Comparison of ENCODE assay signal across 11 cellular contexts in genomic region chr9:471320-471719, GRCh38. TPM values are rescaled to one million over a fixed set of nuclear protein-coding genes. Genes with fewer than 3 reads are reported as not detected.
DNase-seq lines count a peak whose midpoint lies in the region; ATAC-seq and TF ChIP-seq lines count a peak whose summit lies in the region.
"Had no signal": no experiment of that assay in that cellular context is flagged by ENCODE, and none has a peak within 500 bp of the region (broad histone marks: within the 10 kb centered on the region; RNA-seq: fewer than 3 reads in every experiment).

No MANE protein-coding gene starts in this region.

- no peak for TF ChIP-seq RAD21 in HCT116 (IDR thresholded peaks at IDR 0.05; ENCODE audit: low read depth)

- H3K4me1 ChIP-seq in CD4-positive, CD25-positive, alpha-beta regulatory T cell (ENCODE audit: control insufficient read depth, insufficient read depth, low read length, poor library complexity, severe bottlenecking): peaks cover 24% of the 10 kb centered on the region
- H3K4me1 ChIP-seq in HCT116 (ENCODE audit: control insufficient read depth in 1 of 2, insufficient read depth in 2 of 2, low read length in 2 of 2) (peaks cover 6 to 22% of the 10 kb centered on the region in 2 experiments; a peak in 3 of 4 replicates), lower lobe of right lung (peaks cover 29% of the 10 kb centered on the region)

- H4K20me1 ChIP-seq in HCT116 (ENCODE audit: insufficient read depth): no peaks in the 10 kb centered on the region

- DNase-seq in CD4-positive, CD25-positive, alpha-beta regulatory T cell: no peak
- DNase-seq in HCT116 (ENCODE audit: low read depth, low spot score) (no peak), lower lobe of right lung (no peak), ecto neural progenitor cell (ENCODE audit: low spot score) (no peak), NCI-H1105 treated with DMSO at 0.1 percent for 48 hours (lab: John Stamatoyannopoulos, UW) (no peak), hepatic stellate cell (ENCODE audit: low spot score) (no peak), Right ventricle myocardium superior (no peak)
- DNase-seq: activated CD4-positive, alpha-beta T cell treated with anti-CD3 and anti-CD28 coated beads for 4 hours; NCI-H446; SHP77 had no signal

- no peak for ATAC-seq in CD4-positive, CD25-positive, alpha-beta regulatory T cell (ENCODE audit: low read depth in 2 of 2)
- ATAC-seq in HCT116 (no peak), lower lobe of right lung (no peak), Right ventricle myocardium superior (ENCODE audit: poor library complexity) (no peak)
- no peak for ATAC-seq in activated T-helper 17 cell treated with anti-CD3 and anti-CD28 coated beads, Interleukin-2, amount 50 U/mL, for 72 hours (replicated peaks)

- peak overlapping the region; percentile 84 to 98 (median 96) for H3K4me3 Mint-ChIP-seq in CD4-positive, CD25-positive, alpha-beta regulatory T cell
- H3K4me3 Mint-ChIP-seq in activated T-helper 17 cell treated with anti-CD3 and anti-CD28 coated beads, Interleukin-2, amount 50 U/mL, for 72 hours: peak overlapping the region; percentile 99

- H3K27me3 Mint-ChIP-seq in CD4-positive, CD25-positive, alpha-beta regulatory T cell: peaks cover 8% of the 10 kb centered on the region
- no peaks in the 10 kb centered on the region for H3K27me3 Mint-ChIP-seq in activated T-helper 17 cell treated with anti-CD3 and anti-CD28 coated beads, Interleukin-2, amount 50 U/mL, for 72 hours

- no peak for TF ChIP-seq POLR2A in HCT116 (IDR thresholded peaks at IDR 0.05; ENCODE audit: borderline replicate concordance, extremely low read depth, insufficient read depth, insufficient read length)

- peak overlapping the region; percentile 82 for H3K4me2 ChIP-seq in HCT116 (ENCODE audit: low read length)

- H3K9me3 ChIP-seq in CD4-positive, CD25-positive, alpha-beta regulatory T cell (ENCODE audit: control insufficient read depth in 2 of 2, low read length in 2 of 2): no peaks in the 10 kb centered on the region
- H3K9me3 ChIP-seq in HCT116 (ENCODE audit: control insufficient read depth in 1 of 2, insufficient read depth in 1 of 2, low read depth in 1 of 2, low read length in 2 of 2) (no peaks in the 10 kb centered on the region), lower lobe of right lung (no peaks in the 10 kb centered on the region)

- POLR2A ChIA-PET in HCT116 (lab: Charles Lee): no interaction called here

- H3K9me3 Mint-ChIP-seq in CD4-positive, CD25-positive, alpha-beta regulatory T cell: no peaks in the 10 kb centered on the region
- no peaks in the 10 kb centered on the region for H3K9me3 Mint-ChIP-seq in activated T-helper 17 cell treated with anti-CD3 and anti-CD28 coated beads, Interleukin-2, amount 50 U/mL, for 72 hours

- no peak overlapping the region for H3K4me3 ChIP-seq in CD4-positive, CD25-positive, alpha-beta regulatory T cell (ENCODE audit: low read depth, low read length)
- H3K4me3 ChIP-seq in HCT116 (replicated peaks in 1 of 2; ENCODE audit: low read depth in 1 of 2, low read length in 2 of 2): peak overlapping the region; percentile 64 to 70; a peak in 2 of 4 replicates
- peak overlapping the region; percentile 66 for H3K4me3 ChIP-seq in lower lobe of right lung

- peaks cover 8% of the 10 kb centered on the region for H3K36me3 Mint-ChIP-seq in CD4-positive, CD25-positive, alpha-beta regulatory T cell
- H3K36me3 Mint-ChIP-seq in activated T-helper 17 cell treated with anti-CD3 and anti-CD28 coated beads, Interleukin-2, amount 50 U/mL, for 72 hours (ENCODE audit: low read depth): peaks cover 8% of the 10 kb centered on the region

- no peak overlapping the region for H3K27ac ChIP-seq in CD4-positive, CD25-positive, alpha-beta regulatory T cell (ENCODE audit: insufficient read depth, low read length, poor library complexity, severe bottlenecking)
- H3K27ac ChIP-seq in HCT116 (ENCODE audit: low read depth, low read length) (no peak overlapping the region), lower lobe of right lung (peak overlapping the region; percentile 83)

- H3K9ac ChIP-seq in HCT116 (ENCODE audit: low read length): no peak overlapping the region

- no peaks in the 10 kb centered on the region for H3K27me3 ChIP-seq in CD4-positive, CD25-positive, alpha-beta regulatory T cell (ENCODE audit: control insufficient read depth, insufficient read depth, low read length)
- no peaks in the 10 kb centered on the region for H3K27me3 ChIP-seq in HCT116 (ENCODE audit: insufficient read depth, low read length)
- no peaks in the 10 kb centered on the region for H3K27me3 ChIP-seq in lower lobe of right lung (ENCODE audit: low read depth)

- H3K4me1 Mint-ChIP-seq in CD4-positive, CD25-positive, alpha-beta regulatory T cell: peaks cover 14 to 32% (median 21%) of the 10 kb centered on the region in 4 donors
- peaks cover 19% of the 10 kb centered on the region for H3K4me1 Mint-ChIP-seq in activated T-helper 17 cell treated with anti-CD3 and anti-CD28 coated beads, Interleukin-2, amount 50 U/mL, for 72 hours

- RAD21 ChIA-PET in HCT116 (lab: Charles Lee; ENCODE audit: low non-redundant PET in 1 of 2, low total read pairs in 2 of 2, uncharacterized antibody in 2 of 2, unreplicated experiment in 2 of 2): no interaction called here

- TF ChIP-seq CTCF in HCT116 (IDR thresholded peaks at IDR 0.05 in 2 of 3, conservative IDR thresholded peaks at IDR 0.05 in 1 of 3; ENCODE audit: borderline replicate concordance in 1 of 3, insufficient read depth in 1 of 3, low read depth in 2 of 3, low read length in 2 of 3): no peak
- TF ChIP-seq CTCF in lower lobe of right lung (IDR thresholded peaks at IDR 0.05): no peak

- intact Hi-C loops in HCT116 (cut with micrococcal nuclease) (no loop called here), lower lobe of right lung (cut with DNase I) (no loop called here), Right ventricle myocardium superior (cut with DNase I) (no loop called here)

- H3K79me2 ChIP-seq in HCT116 (ENCODE audit: insufficient read depth, low read length): no peaks in the 10 kb centered on the region

- peak overlapping the region in 2 of 3 donors; percentile 40 to 96 for H3K27ac Mint-ChIP-seq in CD4-positive, CD25-positive, alpha-beta regulatory T cell
- H3K27ac Mint-ChIP-seq in activated T-helper 17 cell treated with anti-CD3 and anti-CD28 coated beads, Interleukin-2, amount 50 U/mL, for 72 hours: peak overlapping the region; percentile 99

- peaks cover 3% of the 10 kb centered on the region for H3K36me3 ChIP-seq in CD4-positive, CD25-positive, alpha-beta regulatory T cell (ENCODE audit: control insufficient read depth, insufficient read depth, low read length)
- H3K36me3 ChIP-seq in HCT116 (ENCODE audit: control insufficient read depth in 1 of 2, insufficient read depth in 2 of 2, low read length in 2 of 2) (no peaks in the 10 kb centered on the region), lower lobe of right lung (no peaks in the 10 kb centered on the region)

- H3K9me2 ChIP-seq in HCT116 (ENCODE audit: insufficient read depth): no peaks in the 10 kb centered on the region; the same call in 1 of the 2 replicates

- BruUV-seq in HCT116 (replicated peaks; lab: Mats Ljungman, UMichigan): no TSS peak

- no peak overlapping the region for H2AFZ ChIP-seq in HCT116 (ENCODE audit: low read depth, low read length, poor library complexity, severe bottlenecking)

- CTCF ChIA-PET in HCT116 (lab: Charles Lee): no interaction called here

TF ChIP-seq in HCT116, 20 proteins besides CTCF, POLR2A, EP300 and RAD21 (continues in another document):
- no peak for TF ChIP-seq SRF (IDR thresholded peaks at IDR 0.05; ENCODE audit: low read depth)
- TF ChIP-seq TCF7L2 (IDR thresholded peaks at IDR 0.05; ENCODE audit: borderline replicate concordance, extremely low read depth, insufficient read depth, insufficient read length): no peak
- no peak for TF ChIP-seq JUND (IDR thresholded peaks at IDR 0.05)
- TF ChIP-seq CEBPB (IDR thresholded peaks at IDR 0.05; ENCODE audit: low read depth): no peak
- no peak for TF ChIP-seq POLR2AphosphoS5 (IDR thresholded peaks at IDR 0.05; ENCODE audit: low read depth, low read length)
- TF ChIP-seq ELF1 (IDR thresholded peaks at IDR 0.05; ENCODE audit: borderline replicate concordance, low read depth): no peak
- TF ChIP-seq SIN3A (IDR thresholded peaks at IDR 0.05; ENCODE audit: low read depth): no peak
- no peak for TF ChIP-seq ZNF274 (IDR thresholded peaks at IDR 0.05; ENCODE audit: low read depth, low read length)
- TF ChIP-seq YY1 (IDR thresholded peaks at IDR 0.05; ENCODE audit: extremely low read depth, insufficient replicate concordance, low read depth, low read length): no peak
- TF ChIP-seq CBX3 (IDR thresholded peaks at IDR 0.05; ENCODE audit: low read depth): no peak
- TF ChIP-seq SP1 (IDR thresholded peaks at IDR 0.05; ENCODE audit: low read depth): no peak
- no peak for TF ChIP-seq EZH2phosphoT487 (IDR thresholded peaks at IDR 0.05; ENCODE audit: borderline replicate concordance)
- no peak for TF ChIP-seq ZBTB33 (IDR thresholded peaks at IDR 0.05; ENCODE audit: extremely low read depth, insufficient replicate concordance, low read length)
- no peak for TF ChIP-seq MAX (IDR thresholded peaks at IDR 0.05)
- no peak for TF ChIP-seq EGR1 (IDR thresholded peaks at IDR 0.05; ENCODE audit: low read depth)
- no peak for TF ChIP-seq EZH2 (IDR thresholded peaks at IDR 0.05)

RNA-seq across cellular contexts. Expression of gene KANK1, which starts 33.2 kb away (rescaled TPM):
- 14.8 TPM for total RNA-seq in CD4-positive, CD25-positive, alpha-beta regulatory T cell
- polyA plus RNA-seq in CD4-positive, CD25-positive, alpha-beta regulatory T cell: 1 to 10 TPM; 3.2 to 7.8 (median 4.7) TPM
- total RNA-seq in HCT116 (2021; ENCODE audit: unreplicated experiment): 12.1 TPM
- polyA plus RNA-seq in HCT116 (2012): 9.6 and 10.1 TPM in 2 replicates
- 1 to 10 TPM; 3.5 to 5.8 TPM for total RNA-seq in activated T-helper 17 cell treated with anti-CD3 and anti-CD28 coated beads, Interleukin-2, amount 50 U/mL, for 72 hours
- 48.1 TPM for total RNA-seq in lower lobe of right lung
- total RNA-seq in Right ventricle myocardium superior: 153 TPM
